Comparison of ENCODE assay signal across 1 cellular context in genomic region chr16:2001456-2002355, GRCh38.
TF ChIP-seq lines count a peak whose summit lies in the region.

No MANE protein-coding gene starts in this region.

TF ChIP-seq in GM12878, 131 proteins besides CTCF, POLR2A, EP300 and RAD21:
- TF ChIP-seq RELB (IDR thresholded peaks at IDR 0.05; ENCODE audit: low read depth) (no peak), IKZF1 (conservative IDR thresholded peaks at IDR 0.05) (no peak), ZNF24 (IDR thresholded peaks at IDR 0.05) (no peak), KLF5 (IDR thresholded peaks at IDR 0.05; ENCODE audit: partially characterized antibody) (no peak), RELA (IDR thresholded peaks at IDR 0.05; ENCODE audit: borderline replicate concordance, partially characterized antibody) (no peak), STAT1 (conservative IDR thresholded peaks at IDR 0.05) (no peak), POLR2AphosphoS2 (IDR thresholded peaks at IDR 0.05; ENCODE audit: low read depth, low read length) (no peak), ZNF217 (IDR thresholded peaks at IDR 0.05) (no peak)
- TF ChIP-seq, protein P1, sequence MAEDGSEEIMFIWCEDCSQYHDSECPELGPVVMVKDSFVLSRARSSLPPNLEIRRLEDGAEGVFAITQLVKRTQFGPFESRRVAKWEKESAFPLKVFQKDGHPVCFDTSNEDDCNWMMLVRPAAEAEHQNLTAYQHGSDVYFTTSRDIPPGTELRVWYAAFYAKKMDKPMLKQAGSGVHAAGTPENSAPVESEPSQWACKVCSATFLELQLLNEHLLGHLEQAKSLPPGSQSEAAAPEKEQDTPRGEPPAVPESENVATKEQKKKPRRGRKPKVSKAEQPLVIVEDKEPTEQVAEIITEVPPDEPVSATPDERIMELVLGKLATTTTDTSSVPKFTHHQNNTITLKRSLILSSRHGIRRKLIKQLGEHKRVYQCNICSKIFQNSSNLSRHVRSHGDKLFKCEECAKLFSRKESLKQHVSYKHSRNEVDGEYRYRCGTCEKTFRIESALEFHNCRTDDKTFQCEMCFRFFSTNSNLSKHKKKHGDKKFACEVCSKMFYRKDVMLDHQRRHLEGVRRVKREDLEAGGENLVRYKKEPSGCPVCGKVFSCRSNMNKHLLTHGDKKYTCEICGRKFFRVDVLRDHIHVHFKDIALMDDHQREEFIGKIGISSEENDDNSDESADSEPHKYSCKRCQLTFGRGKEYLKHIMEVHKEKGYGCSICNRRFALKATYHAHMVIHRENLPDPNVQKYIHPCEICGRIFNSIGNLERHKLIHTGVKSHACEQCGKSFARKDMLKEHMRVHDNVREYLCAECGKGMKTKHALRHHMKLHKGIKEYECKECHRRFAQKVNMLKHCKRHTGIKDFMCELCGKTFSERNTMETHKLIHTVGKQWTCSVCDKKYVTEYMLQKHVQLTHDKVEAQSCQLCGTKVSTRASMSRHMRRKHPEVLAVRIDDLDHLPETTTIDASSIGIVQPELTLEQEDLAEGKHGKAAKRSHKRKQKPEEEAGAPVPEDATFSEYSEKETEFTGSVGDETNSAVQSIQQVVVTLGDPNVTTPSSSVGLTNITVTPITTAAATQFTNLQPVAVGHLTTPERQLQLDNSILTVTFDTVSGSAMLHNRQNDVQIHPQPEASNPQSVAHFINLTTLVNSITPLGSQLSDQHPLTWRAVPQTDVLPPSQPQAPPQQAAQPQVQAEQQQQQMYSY (CRISPR knock-in tag; IDR thresholded peaks at IDR 0.05), result no peak
- TF ChIP-seq, protein P2, sequence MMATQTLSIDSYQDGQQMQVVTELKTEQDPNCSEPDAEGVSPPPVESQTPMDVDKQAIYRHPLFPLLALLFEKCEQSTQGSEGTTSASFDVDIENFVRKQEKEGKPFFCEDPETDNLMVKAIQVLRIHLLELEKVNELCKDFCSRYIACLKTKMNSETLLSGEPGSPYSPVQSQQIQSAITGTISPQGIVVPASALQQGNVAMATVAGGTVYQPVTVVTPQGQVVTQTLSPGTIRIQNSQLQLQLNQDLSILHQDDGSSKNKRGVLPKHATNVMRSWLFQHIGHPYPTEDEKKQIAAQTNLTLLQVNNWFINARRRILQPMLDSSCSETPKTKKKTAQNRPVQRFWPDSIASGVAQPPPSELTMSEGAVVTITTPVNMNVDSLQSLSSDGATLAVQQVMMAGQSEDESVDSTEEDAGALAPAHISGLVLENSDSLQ (IDR thresholded peaks at IDR 0.05), result no peak
